In the genomic region with DNA sequence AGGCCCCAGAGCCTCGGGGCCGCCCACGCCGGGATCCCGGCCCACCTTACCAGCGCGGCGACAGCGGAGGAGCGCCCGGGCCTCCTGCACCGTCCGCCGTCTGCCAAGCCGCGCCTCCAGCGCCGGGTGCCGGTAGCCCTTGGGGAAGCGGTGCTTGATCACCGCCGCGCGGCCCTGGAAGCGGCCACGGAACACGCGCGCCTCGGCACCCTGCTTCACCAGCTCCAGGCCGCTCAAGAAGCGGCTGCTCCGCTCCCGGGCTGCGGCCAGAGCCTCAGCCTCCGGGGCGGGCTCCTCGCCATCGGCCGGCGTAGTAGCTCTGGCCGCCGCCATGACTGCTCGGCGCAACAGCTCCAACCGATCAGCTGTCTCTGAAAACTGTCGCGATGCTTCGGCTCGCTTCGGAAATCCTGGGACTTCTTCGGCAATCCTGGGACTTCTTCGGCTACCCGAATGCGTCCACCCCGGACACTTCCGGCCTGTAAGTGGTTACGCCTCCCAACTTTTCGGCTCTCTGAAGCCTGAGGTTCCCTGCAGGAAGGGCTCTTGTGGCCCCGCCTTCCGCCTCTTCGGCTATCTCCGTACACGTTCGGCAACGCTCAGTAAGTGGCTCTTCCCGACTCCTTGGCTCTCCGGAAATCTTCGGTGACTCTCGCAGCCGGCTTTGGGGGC, we compare ENCODE assay signal across 8 cellular contexts. TPM values are rescaled to one million over a fixed set of nuclear protein-coding genes. Genes with fewer than 3 reads are reported as not detected.
A peak's percentile ranks its signal among the peaks of the same experiment; 100 is the strongest.
DNase-seq lines count a peak whose midpoint lies in the region; ATAC-seq and TF ChIP-seq lines count a peak whose summit lies in the region.

Gene TP53RK (minus strand): TSS at position 363 of the 672 bp plus-strand sequence. CDS start 30 bp downstream, at position 333.

- peak within 1 kb of the TSS; percentile 78 for H3K27ac ChIP-seq in RWPE2 (ENCODE audit: poor library complexity, severe bottlenecking)

- peak; percentile 30 for TF ChIP-seq CTCF in RWPE2 (IDR thresholded peaks at IDR 0.05; ENCODE audit: poor library complexity, severe bottlenecking)

- H3K27me3 ChIP-seq in RWPE2 (ENCODE audit: insufficient read depth, poor library complexity, severe bottlenecking) = no peaks in the 10 kb centered on the region

- H3K36me3 ChIP-seq in RWPE2 (ENCODE audit: low read depth) = peaks cover 26% of the 10 kb centered on the region

- DNase-seq in ELF-1 (ENCODE audit: low read depth, low spot score) = peak; percentile 100
- DNase-seq in H4 (ENCODE audit: low spot score) = peak; percentile 100
- peak; percentile 100 for DNase-seq in LoVo (ENCODE audit: low spot score)
- DNase-seq in RWPE2 (ENCODE audit: low spot score) = peak; percentile 100
- DNase-seq in activated T-helper 2 cell treated with anti-CD3 and anti-CD28 coated beads, Interferon-gamma antibody, Interleukin-2, Interleukin-4, amounts not matched to agents 10 μg/mL and 5 μg/mL and 100 μg/mL, durations not matched to agents 14 hours and 24 hours and 36 hours (ENCODE audit: low spot score) = peak; percentile 95
- DNase-seq in fibroblast of peridontal ligament (ENCODE audit: extremely low read depth) = peak; percentile 100
- peak; percentile 98 for DNase-seq in natural killer cell treated with Interleukin-12 subunit alpha and Interleukin-12 subunit beta and Interleukin-15 and Interleukin-18, amount 100 ng/mL, for 72 hours (ENCODE audit: low spot score)
- DNase-seq in stimulated activated naive CD8-positive, alpha-beta T cell treated with anti-CD3 and anti-CD28 coated beads, Interleukin-15, Interleukin-2, amounts not matched to agents 100 U/mL and 50 U/mL, for 24 hours = peak; percentile 95

- peaks cover 29% of the 10 kb centered on the region for H3K36me3 Mint-ChIP-seq in activated T-helper 2 cell treated with anti-CD3 and anti-CD28 coated beads, Interferon-gamma antibody, Interleukin-2, Interleukin-4, amounts not matched to agents 10 μg/mL and 5 μg/mL and 100 μg/mL, durations not matched to agents 14 hours and 24 hours and 36 hours (ENCODE audit: low read depth)
- peaks cover 24% of the 10 kb centered on the region for H3K36me3 Mint-ChIP-seq in natural killer cell treated with Interleukin-12 subunit alpha and Interleukin-12 subunit beta and Interleukin-15 and Interleukin-18, amount 100 ng/mL, for 72 hours

- intact Hi-C loops in activated T-helper 2 cell treated with anti-CD3 and anti-CD28 coated beads, Interferon-gamma antibody, Interleukin-2, Interleukin-4, amounts not matched to agents 10 μg/mL and 5 μg/mL and 100 μg/mL, durations not matched to agents 14 hours and 24 hours and 36 hours (cut with micrococcal nuclease) = loop anchor here (2.0 to 5.0 kb wide), 3 partner anchors 144 to 327 kb away; no protein-coding TSS in a partner anchor

- no peaks in the 10 kb centered on the region for H3K9me3 ChIP-seq in RWPE2 (ENCODE audit: severe bottlenecking)

- peaks cover 33% of the 10 kb centered on the region for H3K4me1 Mint-ChIP-seq in activated T-helper 2 cell treated with anti-CD3 and anti-CD28 coated beads, Interferon-gamma antibody, Interleukin-2, Interleukin-4, amounts not matched to agents 10 μg/mL and 5 μg/mL and 100 μg/mL, durations not matched to agents 14 hours and 24 hours and 36 hours (ENCODE audit: low read depth)
- H3K4me1 Mint-ChIP-seq in natural killer cell treated with Interleukin-12 subunit alpha and Interleukin-12 subunit beta and Interleukin-15 and Interleukin-18, amount 100 ng/mL, for 72 hours (ENCODE audit: low read depth in 2 of 2) = peaks cover 30 to 46% of the 10 kb centered on the region in 2 donors

- H3K4me3 ChIP-seq in RWPE2 (ENCODE audit: severe bottlenecking) = peak within 1 kb of the TSS; percentile 82

- no peaks in the 10 kb centered on the region for H3K27me3 Mint-ChIP-seq in activated T-helper 2 cell treated with anti-CD3 and anti-CD28 coated beads, Interferon-gamma antibody, Interleukin-2, Interleukin-4, amounts not matched to agents 10 μg/mL and 5 μg/mL and 100 μg/mL, durations not matched to agents 14 hours and 24 hours and 36 hours (ENCODE audit: low read depth)
- no peaks in the 10 kb centered on the region for H3K27me3 Mint-ChIP-seq in natural killer cell treated with Interleukin-12 subunit alpha and Interleukin-12 subunit beta and Interleukin-15 and Interleukin-18, amount 100 ng/mL, for 72 hours

- H3K4me3 Mint-ChIP-seq in activated T-helper 2 cell treated with anti-CD3 and anti-CD28 coated beads, Interferon-gamma antibody, Interleukin-2, Interleukin-4, amounts not matched to agents 10 μg/mL and 5 μg/mL and 100 μg/mL, durations not matched to agents 14 hours and 24 hours and 36 hours (ENCODE audit: low read depth) = peak within 1 kb of the TSS; percentile 88
- H3K4me3 Mint-ChIP-seq in natural killer cell treated with Interleukin-12 subunit alpha and Interleukin-12 subunit beta and Interleukin-15 and Interleukin-18, amount 100 ng/mL, for 72 hours = peak within 1 kb of the TSS; percentile 93

- peak; percentile 94 for ATAC-seq in RWPE2 (ENCODE audit: low read depth)
- ATAC-seq in natural killer cell treated with Interleukin-12 subunit alpha and Interleukin-12 subunit beta and Interleukin-15 and Interleukin-18, amount 100 ng/mL, for 72 hours = peak; percentile 97 to 98
- ATAC-seq in stimulated activated naive CD8-positive, alpha-beta T cell treated with anti-CD3 and anti-CD28 coated beads, Interleukin-15, Interleukin-2, amounts not matched to agents 100 U/mL and 50 U/mL, for 24 hours = peak; percentile 97

- peak within 1 kb of the TSS; percentile 83 for H3K27ac Mint-ChIP-seq in activated T-helper 2 cell treated with anti-CD3 and anti-CD28 coated beads, Interferon-gamma antibody, Interleukin-2, Interleukin-4, amounts not matched to agents 10 μg/mL and 5 μg/mL and 100 μg/mL, durations not matched to agents 14 hours and 24 hours and 36 hours
- H3K27ac Mint-ChIP-seq in natural killer cell treated with Interleukin-12 subunit alpha and Interleukin-12 subunit beta and Interleukin-15 and Interleukin-18, amount 100 ng/mL, for 72 hours = peak within 1 kb of the TSS; percentile 84 to 94

- peaks cover 5% of the 10 kb centered on the region for H3K9me3 Mint-ChIP-seq in activated T-helper 2 cell treated with anti-CD3 and anti-CD28 coated beads, Interferon-gamma antibody, Interleukin-2, Interleukin-4, amounts not matched to agents 10 μg/mL and 5 μg/mL and 100 μg/mL, durations not matched to agents 14 hours and 24 hours and 36 hours
- no peaks in the 10 kb centered on the region for H3K9me3 Mint-ChIP-seq in natural killer cell treated with Interleukin-12 subunit alpha and Interleukin-12 subunit beta and Interleukin-15 and Interleukin-18, amount 100 ng/mL, for 72 hours

- peaks cover 17% of the 10 kb centered on the region for H3K4me1 ChIP-seq in RWPE2 (ENCODE audit: insufficient read depth, poor library complexity, severe bottlenecking)

RNA-seq across cellular contexts. Expression of gene TP53RK, which starts in this region (rescaled TPM):
- total RNA-seq in H4 (2014; rRNA removed; shearing (Covaris generic)) = 15.7 and 17.0 TPM in 2 replicates
- 14.4 and 14.7 TPM in 2 replicates for total RNA-seq in activated T-helper 2 cell treated with anti-CD3 and anti-CD28 coated beads, Interferon-gamma antibody, Interleukin-2, Interleukin-4, amounts not matched to agents 10 μg/mL and 5 μg/mL and 100 μg/mL, durations not matched to agents 14 hours and 24 hours and 36 hours
- total RNA-seq in natural killer cell treated with Interleukin-12 subunit alpha and Interleukin-12 subunit beta and Interleukin-15 and Interleukin-18, amount 100 ng/mL, for 72 hours = 10 to 100 TPM; 14.1 to 16.8 TPM

Comparison
In these comparisons a context has a peak if more than half of its experiments do, and no peak if none do; other contexts are left out.
1. Peak in every context shown above with its lines: DNase-seq, ATAC-seq, H3K4me3 ChIP-seq and H3K27ac ChIP-seq.